Comparison of ENCODE assay signal across 17 cellular contexts in genomic region chr18:34261865-34262780, GRCh38. TPM values are rescaled to one million over a fixed set of nuclear protein-coding genes. Genes with fewer than 3 reads are reported as not detected.
DNase-seq lines count a peak whose midpoint lies in the region; ATAC-seq, FAIRE-seq and TF ChIP-seq lines count a peak whose summit lies in the region.
"Had no signal": no experiment of that assay in that cellular context is flagged by ENCODE, and none has a peak within 500 bp of the region (broad histone marks: within the 10 kb centered on the region; RNA-seq: fewer than 3 reads in every experiment).

No MANE protein-coding gene starts in this region.

- no peak for TF ChIP-seq POLR2A in Peyer's patch (IDR thresholded peaks at IDR 0.05)

- in situ Hi-C loops in ACHN (cut with HindIII; ENCODE audit: low pct_ligation_motif_present, low pct_unique_long_range_greater_than_20kb, low sequenced_read_pairs), result no loop called here

- no peaks in the 10 kb centered on the region for H3K4me1 ChIP-seq in Peyer's patch

- H3K9me3 ChIP-seq in Peyer's patch, result no peaks in the 10 kb centered on the region

- no peaks in the 10 kb centered on the region for H3K4me1 Mint-ChIP-seq in activated T-cell treated with anti-CD3 and anti-CD28 coated beads, Interleukin-2, amount 50 U/mL, for 4 hours (ENCODE audit: low read depth)
- H3K4me1 Mint-ChIP-seq: brain, IgD-negative memory B cell had no signal

- TF ChIP-seq CTCF in Peyer's patch (IDR thresholded peaks at IDR 0.05), result no peak

- no peak overlapping the region for H3K4me3 ChIP-seq in Peyer's patch

- H3K27ac ChIP-seq in Peyer's patch, result no peak overlapping the region

- no peaks in the 10 kb centered on the region for H3K36me3 Mint-ChIP-seq in activated T-cell treated with anti-CD3 and anti-CD28 coated beads, Interleukin-2, amount 50 U/mL, for 4 hours (ENCODE audit: insufficient read depth)
- H3K36me3 Mint-ChIP-seq: brain, IgD-negative memory B cell had no signal

- no peaks in the 10 kb centered on the region for H3K36me3 ChIP-seq in Peyer's patch

- DNase-seq in ACHN, result peak; percentile 21
- peak; percentile 4 for DNase-seq in GM19239 (ENCODE audit: insufficient read length, low spot score)
- DNase-seq in glomerular visceral epithelial cell (ENCODE audit: extremely low spot score), result peak; percentile 6
- DNase-seq in Peyer's patch, result no peak
- DNase-seq in activated T-cell treated with anti-CD3 and anti-CD28 coated beads, Interleukin-2, amount 50 U/mL, for 4 hours, result no peak
- DNase-seq: activated naive CD4-positive, alpha-beta T cell; effector CD4-positive, alpha-beta T cell; NCI-H1092; NCI-H446 had no signal

- no peak overlapping the region for H3K4me3 Mint-ChIP-seq in activated T-cell treated with anti-CD3 and anti-CD28 coated beads, Interleukin-2, amount 50 U/mL, for 4 hours
- H3K4me3 Mint-ChIP-seq: brain, IgD-negative memory B cell had no signal

- peaks cover 21% of the 10 kb centered on the region for H3K9me3 Mint-ChIP-seq in activated T-cell treated with anti-CD3 and anti-CD28 coated beads, Interleukin-2, amount 50 U/mL, for 4 hours

- H3K27me3 ChIP-seq in Peyer's patch, result no peaks in the 10 kb centered on the region

- H3K27me3 Mint-ChIP-seq in activated T-cell treated with anti-CD3 and anti-CD28 coated beads, Interleukin-2, amount 50 U/mL, for 4 hours (ENCODE audit: low read depth), result no peaks in the 10 kb centered on the region
- H3K27me3 Mint-ChIP-seq: IgD-negative memory B cell had no signal

- FAIRE-seq in GM19239 (lab: Jason Lieb, UNC), result no peak
- FAIRE-seq: A204.1, H54 had no signal

- ATAC-seq in HG02840 (IDR thresholded peaks at IDR 0.05; ENCODE audit: low FRiP score, unreplicated experiment), result peak; percentile 90
- no peak for ATAC-seq in HG02571 (IDR thresholded peaks at IDR 0.05; ENCODE audit: unreplicated experiment)
- ATAC-seq in GM18520 (IDR thresholded peaks at IDR 0.05; ENCODE audit: unreplicated experiment), result no peak
- no peak for ATAC-seq in activated T-cell treated with anti-CD3 and anti-CD28 coated beads, Interleukin-2, amount 50 U/mL, for 4 hours

RNA-seq across cellular contexts. Expression of gene NOL4, which starts 37.4 kb away (rescaled TPM):
- total RNA-seq in Peyer's patch, result not detected
- not detected for total RNA-seq in activated T-cell treated with anti-CD3 and anti-CD28 coated beads, Interleukin-2, amount 50 U/mL, for 4 hours
- total RNA-seq: fibroblast of villous mesenchyme had no signal

Comparison
In these comparisons a context has a peak if more than half of its experiments do, and no peak if none do; other contexts are left out.
1. DNase-seq: peak in ACHN (single experiment), GM19239 (single experiment) and glomerular visceral epithelial cell (single experiment); none in Peyer's patch (0 of 3) and activated T-cell treated with anti-CD3 and anti-CD28 coated beads, Interleukin-2, amount 50 U/mL, for 4 hours (single experiment).